ENCODE assay signal across 1 cellular context in the genomic region with DNA sequence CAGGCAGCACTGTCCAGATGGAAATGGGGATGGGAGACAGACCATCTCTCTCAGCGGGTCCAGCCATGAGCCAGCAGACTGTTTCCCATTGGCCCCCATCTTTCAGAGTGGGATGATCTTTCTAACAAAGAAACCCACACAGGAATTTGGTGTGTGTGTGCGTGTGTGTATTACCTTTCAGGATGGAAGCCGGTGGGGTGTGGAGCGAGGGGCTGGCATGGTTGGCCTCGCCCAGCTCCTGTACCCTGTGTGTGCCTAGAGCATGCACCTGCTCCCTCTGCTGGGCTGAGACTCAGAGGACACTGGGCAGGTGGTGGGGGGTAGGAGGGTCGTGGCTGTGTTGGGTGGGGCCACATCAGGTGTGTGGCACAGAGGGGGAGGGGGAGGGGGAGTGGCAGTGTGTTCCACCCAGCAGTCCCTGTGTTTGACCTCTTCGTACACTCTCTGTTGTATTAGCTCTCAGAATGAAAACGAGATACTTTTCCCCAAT.
TF ChIP-seq lines count a peak whose summit lies in the region.

No MANE protein-coding gene starts in this region.

TF ChIP-seq in WTC11, 78 proteins besides CTCF, POLR2A, EP300 and RAD21 (continued from another document):
- TF ChIP-seq, protein P1, sequence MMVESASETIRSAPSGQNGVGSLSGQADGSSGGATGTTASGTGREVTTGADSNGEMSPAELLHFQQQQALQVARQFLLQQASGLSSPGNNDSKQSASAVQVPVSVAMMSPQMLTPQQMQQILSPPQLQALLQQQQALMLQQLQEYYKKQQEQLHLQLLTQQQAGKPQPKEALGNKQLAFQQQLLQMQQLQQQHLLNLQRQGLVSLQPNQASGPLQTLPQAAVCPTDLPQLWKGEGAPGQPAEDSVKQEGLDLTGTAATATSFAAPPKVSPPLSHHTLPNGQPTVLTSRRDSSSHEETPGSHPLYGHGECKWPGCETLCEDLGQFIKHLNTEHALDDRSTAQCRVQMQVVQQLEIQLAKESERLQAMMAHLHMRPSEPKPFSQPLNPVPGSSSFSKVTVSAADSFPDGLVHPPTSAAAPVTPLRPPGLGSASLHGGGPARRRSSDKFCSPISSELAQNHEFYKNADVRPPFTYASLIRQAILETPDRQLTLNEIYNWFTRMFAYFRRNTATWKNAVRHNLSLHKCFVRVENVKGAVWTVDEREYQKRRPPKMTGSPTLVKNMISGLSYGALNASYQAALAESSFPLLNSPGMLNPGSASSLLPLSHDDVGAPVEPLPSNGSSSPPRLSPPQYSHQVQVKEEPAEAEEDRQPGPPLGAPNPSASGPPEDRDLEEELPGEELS (CRISPR knock-in tag; IDR thresholded peaks at IDR 0.05) = no peak
- TF ChIP-seq, protein P2, sequence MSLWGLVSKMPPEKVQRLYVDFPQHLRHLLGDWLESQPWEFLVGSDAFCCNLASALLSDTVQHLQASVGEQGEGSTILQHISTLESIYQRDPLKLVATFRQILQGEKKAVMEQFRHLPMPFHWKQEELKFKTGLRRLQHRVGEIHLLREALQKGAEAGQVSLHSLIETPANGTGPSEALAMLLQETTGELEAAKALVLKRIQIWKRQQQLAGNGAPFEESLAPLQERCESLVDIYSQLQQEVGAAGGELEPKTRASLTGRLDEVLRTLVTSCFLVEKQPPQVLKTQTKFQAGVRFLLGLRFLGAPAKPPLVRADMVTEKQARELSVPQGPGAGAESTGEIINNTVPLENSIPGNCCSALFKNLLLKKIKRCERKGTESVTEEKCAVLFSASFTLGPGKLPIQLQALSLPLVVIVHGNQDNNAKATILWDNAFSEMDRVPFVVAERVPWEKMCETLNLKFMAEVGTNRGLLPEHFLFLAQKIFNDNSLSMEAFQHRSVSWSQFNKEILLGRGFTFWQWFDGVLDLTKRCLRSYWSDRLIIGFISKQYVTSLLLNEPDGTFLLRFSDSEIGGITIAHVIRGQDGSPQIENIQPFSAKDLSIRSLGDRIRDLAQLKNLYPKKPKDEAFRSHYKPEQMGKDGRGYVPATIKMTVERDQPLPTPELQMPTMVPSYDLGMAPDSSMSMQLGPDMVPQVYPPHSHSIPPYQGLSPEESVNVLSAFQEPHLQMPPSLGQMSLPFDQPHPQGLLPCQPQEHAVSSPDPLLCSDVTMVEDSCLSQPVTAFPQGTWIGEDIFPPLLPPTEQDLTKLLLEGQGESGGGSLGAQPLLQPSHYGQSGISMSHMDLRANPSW (CRISPR knock-in tag; conservative IDR thresholded peaks at IDR 0.05; ENCODE audit: low read depth) = no peak
- no peak for TF ChIP-seq GRHL2 (CRISPR knock-in tag; IDR thresholded peaks at IDR 0.05; ENCODE audit: insufficient replicate concordance, severe bottlenecking)
- no peak for TF ChIP-seq RORB (CRISPR knock-in tag; IDR thresholded peaks at IDR 0.05)
- TF ChIP-seq, protein P3, sequence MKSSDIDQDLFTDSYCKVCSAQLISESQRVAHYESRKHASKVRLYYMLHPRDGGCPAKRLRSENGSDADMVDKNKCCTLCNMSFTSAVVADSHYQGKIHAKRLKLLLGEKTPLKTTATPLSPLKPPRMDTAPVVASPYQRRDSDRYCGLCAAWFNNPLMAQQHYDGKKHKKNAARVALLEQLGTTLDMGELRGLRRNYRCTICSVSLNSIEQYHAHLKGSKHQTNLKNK (CRISPR knock-in tag; IDR thresholded peaks at IDR 0.05) = no peak
- no peak for TF ChIP-seq ZNF138 (CRISPR knock-in tag; conservative IDR thresholded peaks at IDR 0.05)
- TF ChIP-seq GTF2I (CRISPR knock-in tag; conservative IDR thresholded peaks at IDR 0.05) = no peak
- TF ChIP-seq, protein P4, sequence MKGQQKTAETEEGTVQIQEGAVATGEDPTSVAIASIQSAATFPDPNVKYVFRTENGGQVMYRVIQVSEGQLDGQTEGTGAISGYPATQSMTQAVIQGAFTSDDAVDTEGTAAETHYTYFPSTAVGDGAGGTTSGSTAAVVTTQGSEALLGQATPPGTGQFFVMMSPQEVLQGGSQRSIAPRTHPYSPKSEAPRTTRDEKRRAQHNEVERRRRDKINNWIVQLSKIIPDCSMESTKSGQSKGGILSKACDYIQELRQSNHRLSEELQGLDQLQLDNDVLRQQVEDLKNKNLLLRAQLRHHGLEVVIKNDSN (CRISPR knock-in tag; IDR thresholded peaks at IDR 0.05) = no peak
- TF ChIP-seq ZNF263 (CRISPR knock-in tag; IDR thresholded peaks at IDR 0.05; ENCODE audit: low read depth) = no peak
- TF ChIP-seq, protein P5, sequence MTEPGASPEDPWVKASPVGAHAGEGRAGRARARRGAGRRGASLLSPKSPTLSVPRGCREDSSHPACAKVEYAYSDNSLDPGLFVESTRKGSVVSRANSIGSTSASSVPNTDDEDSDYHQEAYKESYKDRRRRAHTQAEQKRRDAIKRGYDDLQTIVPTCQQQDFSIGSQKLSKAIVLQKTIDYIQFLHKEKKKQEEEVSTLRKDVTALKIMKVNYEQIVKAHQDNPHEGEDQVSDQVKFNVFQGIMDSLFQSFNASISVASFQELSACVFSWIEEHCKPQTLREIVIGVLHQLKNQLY (CRISPR knock-in tag; IDR thresholded peaks at IDR 0.05) = no peak
TF ChIP-seq in WTC11: peak in this region for 0.
